In the genomic region with DNA sequence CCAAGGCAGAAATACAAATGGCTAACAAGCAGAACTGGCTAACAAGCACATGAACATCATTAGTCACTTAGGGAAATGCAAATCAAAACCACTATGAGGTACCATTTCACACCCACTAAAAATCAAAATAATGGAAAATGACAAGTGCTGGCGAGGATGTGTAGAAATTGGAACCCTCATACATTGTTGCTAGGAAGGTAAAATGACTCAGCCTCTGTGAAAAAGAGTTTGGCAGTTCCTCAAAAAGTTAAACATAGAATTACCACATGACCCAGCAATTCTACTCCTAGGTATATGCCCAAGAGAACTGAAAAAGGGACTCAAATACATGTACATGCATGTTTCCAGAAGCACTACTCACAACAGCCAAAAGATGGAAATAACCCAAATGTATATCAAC, we compare ENCODE assay signal across 9 cellular contexts. TPM values are rescaled to one million over a fixed set of nuclear protein-coding genes. Genes with fewer than 3 reads are reported as not detected.
DNase-seq lines count a peak whose midpoint lies in the region; ATAC-seq and TF ChIP-seq lines count a peak whose summit lies in the region.
"Had no signal": no experiment of that assay in that cellular context is flagged by ENCODE, and none has a peak within 500 bp of the region (broad histone marks: within the 10 kb centered on the region; RNA-seq: fewer than 3 reads in every experiment).

No MANE protein-coding gene starts in this region.

- H3K79me2 ChIP-seq in trophoblast cell (ENCODE audit: control insufficient read depth, insufficient read depth, low read length, poor library complexity): no peaks in the 10 kb centered on the region

- no peaks in the 10 kb centered on the region for H3K27me3 ChIP-seq in trophoblast cell (ENCODE audit: insufficient read depth, low read length)
- H3K27me3 ChIP-seq in effector memory CD4-positive, alpha-beta T cell (replicated peaks; ENCODE audit: control insufficient read depth, insufficient read depth, low read length, poor library complexity, severe bottlenecking): no peaks in the 10 kb centered on the region

- peak overlapping the region; percentile 57 for H3K4me3 Mint-ChIP-seq in activated T-helper 1 cell treated with anti-CD3 and anti-CD28 coated beads, Interleukin-12 subunit alpha, Interleukin-12 subunit beta, Interleukin-2, Interleukin-4 antibody, amounts not matched to agents 30 ng/mL and 10 ng/mL and 1 ng/mL, durations not matched to agents 14 hours and 24 hours and 36 hours

- no peaks in the 10 kb centered on the region for H3K27me3 Mint-ChIP-seq in activated T-helper 1 cell treated with anti-CD3 and anti-CD28 coated beads, Interleukin-12 subunit alpha, Interleukin-12 subunit beta, Interleukin-2, Interleukin-4 antibody, amounts not matched to agents 30 ng/mL and 10 ng/mL and 1 ng/mL, durations not matched to agents 14 hours and 24 hours and 36 hours (ENCODE audit: insufficient read depth)

- WGBS in trophoblast cell (ENCODE audit: extremely low coverage, insufficient coverage, insufficient read length): no CpG with 5 or more reads among the region's 1 CpG

- H3K4me1 ChIP-seq in trophoblast cell (ENCODE audit: control insufficient read depth in 1 of 2, insufficient read depth in 2 of 2, low read length in 2 of 2): no peaks in the 10 kb centered on the region
- H3K4me1 ChIP-seq in effector memory CD4-positive, alpha-beta T cell (ENCODE audit: control insufficient read depth, insufficient read depth, low read length, poor library complexity, severe bottlenecking): no peaks in the 10 kb centered on the region

- intact Hi-C loops in activated T-helper 1 cell treated with anti-CD3 and anti-CD28 coated beads, Interleukin-12 subunit alpha, Interleukin-12 subunit beta, Interleukin-2, Interleukin-4 antibody, amounts not matched to agents 30 ng/mL and 10 ng/mL and 1 ng/mL, durations not matched to agents 14 hours and 24 hours and 36 hours (cut with micrococcal nuclease): loop anchor here (1.0 to 2.0 kb wide), 10 partner anchors 14 to 230 kb away; partner anchors contain the start of genes DDIT4 and SPOCK2

- no peak overlapping the region for H3K18ac ChIP-seq in trophoblast cell (ENCODE audit: low read length)

- no peaks in the 10 kb centered on the region for H3K9me3 Mint-ChIP-seq in activated T-helper 1 cell treated with anti-CD3 and anti-CD28 coated beads, Interleukin-12 subunit alpha, Interleukin-12 subunit beta, Interleukin-2, Interleukin-4 antibody, amounts not matched to agents 30 ng/mL and 10 ng/mL and 1 ng/mL, durations not matched to agents 14 hours and 24 hours and 36 hours

- no peak overlapping the region for H3K4ac ChIP-seq in trophoblast cell (ENCODE audit: low read depth, low read length)

- H3K4me3 ChIP-seq in trophoblast cell (ENCODE audit: low read depth, low read length): no peak overlapping the region
- no peak overlapping the region for H3K4me3 ChIP-seq in effector memory CD4-positive, alpha-beta T cell (ENCODE audit: insufficient read depth, low read depth, low read length, poor library complexity, severe bottlenecking)
- H3K4me3 ChIP-seq: skin epidermis had no signal

- no peak overlapping the region for H3K4me2 ChIP-seq in trophoblast cell (ENCODE audit: low read length)

- DNase-seq in activated T-helper 1 cell treated with anti-CD3 and anti-CD28 coated beads, Interleukin-12 subunit alpha, Interleukin-12 subunit beta, Interleukin-2, Interleukin-4 antibody, amounts not matched to agents 30 ng/mL and 10 ng/mL and 1 ng/mL, durations not matched to agents 14 hours and 24 hours and 36 hours (ENCODE audit: low spot score): no peak
- DNase-seq in myocyte (ENCODE audit: low read depth) (peak; percentile 27), trophoblast cell (no peak), erythroblast (lab: John Stamatoyannopoulos, UW) (no peak), G401 (ENCODE audit: low spot score) (no peak)
- no peak for DNase-seq in effector memory CD4-positive, alpha-beta T cell

- H2BK120ac ChIP-seq in trophoblast cell (ENCODE audit: insufficient read depth, low read length, poor library complexity): no peak overlapping the region

- no peak overlapping the region for H3K9ac ChIP-seq in trophoblast cell (ENCODE audit: low read length)

- TF ChIP-seq POLR2A in erythroblast (IDR thresholded peaks at IDR 0.05; ENCODE audit: low read length): no peak

- peak; percentile 52 for ATAC-seq in GM18498 (IDR thresholded peaks at IDR 0.05; ENCODE audit: unreplicated experiment)
- peak; percentile 64 for ATAC-seq in HG03108 (IDR thresholded peaks at IDR 0.05; ENCODE audit: unreplicated experiment)

- peaks cover 27% of the 10 kb centered on the region for H3K4me1 Mint-ChIP-seq in activated T-helper 1 cell treated with anti-CD3 and anti-CD28 coated beads, Interleukin-12 subunit alpha, Interleukin-12 subunit beta, Interleukin-2, Interleukin-4 antibody, amounts not matched to agents 30 ng/mL and 10 ng/mL and 1 ng/mL, durations not matched to agents 14 hours and 24 hours and 36 hours (ENCODE audit: low read depth)

- H3K36me3 Mint-ChIP-seq in activated T-helper 1 cell treated with anti-CD3 and anti-CD28 coated beads, Interleukin-12 subunit alpha, Interleukin-12 subunit beta, Interleukin-2, Interleukin-4 antibody, amounts not matched to agents 30 ng/mL and 10 ng/mL and 1 ng/mL, durations not matched to agents 14 hours and 24 hours and 36 hours (ENCODE audit: low read depth): peaks cover 24% of the 10 kb centered on the region

- H3K23ac ChIP-seq in trophoblast cell (ENCODE audit: low read length): no peak overlapping the region

- H3K79me1 ChIP-seq in trophoblast cell (ENCODE audit: low read length): no peaks in the 10 kb centered on the region

- no peak overlapping the region for H3K27ac ChIP-seq in trophoblast cell (ENCODE audit: low read depth, low read length)
- H3K27ac ChIP-seq in effector memory CD4-positive, alpha-beta T cell (ENCODE audit: insufficient read depth, low read length, poor library complexity, severe bottlenecking): no peak overlapping the region
- H3K27ac ChIP-seq: skin epidermis had no signal

- H3K27ac Mint-ChIP-seq in activated T-helper 1 cell treated with anti-CD3 and anti-CD28 coated beads, Interleukin-12 subunit alpha, Interleukin-12 subunit beta, Interleukin-2, Interleukin-4 antibody, amounts not matched to agents 30 ng/mL and 10 ng/mL and 1 ng/mL, durations not matched to agents 14 hours and 24 hours and 36 hours: peak overlapping the region; percentile 80

- H3K36me3 ChIP-seq in trophoblast cell (ENCODE audit: control insufficient read depth in 1 of 2, insufficient read depth in 2 of 2, low read length in 2 of 2): no peaks in the 10 kb centered on the region
- H3K36me3 ChIP-seq in effector memory CD4-positive, alpha-beta T cell (ENCODE audit: control insufficient read depth, insufficient read depth, low read length): peaks cover 5% of the 10 kb centered on the region

- no peak overlapping the region for H4K91ac ChIP-seq in trophoblast cell (ENCODE audit: low read depth, low read length)

- H2BK5ac ChIP-seq in trophoblast cell (ENCODE audit: low read depth, low read length, poor library complexity): no peak overlapping the region

- in situ Hi-C loops in G401 (cut with HindIII; ENCODE audit: low sequenced_read_pairs): no loop called here

- H2BK12ac ChIP-seq in trophoblast cell (ENCODE audit: low read length): no peak overlapping the region

- no peak overlapping the region for H3K14ac ChIP-seq in trophoblast cell (ENCODE audit: low read length)

- H2AFZ ChIP-seq in trophoblast cell (ENCODE audit: insufficient read depth, low read length, poor library complexity): no peak overlapping the region

- H4K8ac ChIP-seq in trophoblast cell (ENCODE audit: low read depth, low read length): no peak overlapping the region

- H2AK5ac ChIP-seq in trophoblast cell (ENCODE audit: low read length): no peak overlapping the region

- no peak overlapping the region for H4K12ac ChIP-seq in trophoblast cell (ENCODE audit: low read depth, low read length)

- no peaks in the 10 kb centered on the region for H3K9me3 ChIP-seq in trophoblast cell (ENCODE audit: insufficient read depth, low read depth, low read length)
- no peaks in the 10 kb centered on the region for H3K9me3 ChIP-seq in effector memory CD4-positive, alpha-beta T cell (ENCODE audit: control insufficient read depth, low read length)

RNA-seq across cellular contexts. Expression of gene ANAPC16, which starts 52.8 kb away (rescaled TPM):
- 80.0 and 81.6 TPM in 2 replicates for total RNA-seq in activated T-helper 1 cell treated with anti-CD3 and anti-CD28 coated beads, Interleukin-12 subunit alpha, Interleukin-12 subunit beta, Interleukin-2, Interleukin-4 antibody, amounts not matched to agents 30 ng/mL and 10 ng/mL and 1 ng/mL, durations not matched to agents 14 hours and 24 hours and 36 hours
- 61.4 and 66.3 TPM in 2 replicates for total RNA-seq in myocyte
- polyA plus RNA-seq in myocyte (2012): 63.9 TPM
- polyA plus RNA-seq in trophoblast cell (2013): 51.1 and 52.7 TPM in 2 replicates
- total RNA-seq in G401 (2014; rRNA removed; shearing (Covaris generic)): 105 and 108 TPM in 2 replicates

RNA-seq across cellular contexts. Expression of gene ASCC1, which starts 53.1 kb away (rescaled TPM):
- total RNA-seq in activated T-helper 1 cell treated with anti-CD3 and anti-CD28 coated beads, Interleukin-12 subunit alpha, Interleukin-12 subunit beta, Interleukin-2, Interleukin-4 antibody, amounts not matched to agents 30 ng/mL and 10 ng/mL and 1 ng/mL, durations not matched to agents 14 hours and 24 hours and 36 hours: 29.8 and 33.5 TPM in 2 replicates
- total RNA-seq in myocyte: 37.1 and 43.2 TPM in 2 replicates
- 31.1 TPM for polyA plus RNA-seq in myocyte (2012)
- 33.6 and 35.4 TPM in 2 replicates for polyA plus RNA-seq in trophoblast cell (2013)
- total RNA-seq in G401 (2014; rRNA removed; shearing (Covaris generic)): 14.1 and 19.6 TPM in 2 replicates
